In genomic region chr18:49206717-49207116, GRCh38 we compare ENCODE assay signal across 13 cellular contexts.
A peak's percentile ranks its signal among the peaks of the same experiment; 100 is the strongest.
DNase-seq lines count a peak whose midpoint lies in the region; TF ChIP-seq lines count a peak whose summit lies in the region.
"Had no signal": no experiment of that assay in that cellular context is flagged by ENCODE, and none has a peak within 500 bp of the region (broad histone marks: within the 10 kb centered on the region; RNA-seq: fewer than 3 reads in every experiment).

No MANE protein-coding gene starts in this region.

- no peak overlapping the region for H2BK120ac ChIP-seq in H9 (ENCODE audit: low read depth, low read length, poor library complexity, severe bottlenecking)

- H3K36me3 Mint-ChIP-seq in T-helper 2 cell treated with Interferon-gamma antibody and Interleukin-4, amounts not matched to agents 5 μg/mL and 100 μg/mL, for 36 hours (ENCODE audit: low read depth) = peaks cover 3% of the 10 kb centered on the region
- H3K36me3 Mint-ChIP-seq in progenitor cell of endocrine pancreas (ENCODE audit: insufficient read depth) (peaks cover 6% of the 10 kb centered on the region), H9 (ENCODE audit: insufficient read depth in 1 of 3, low read depth in 3 of 3) (peaks cover 6% of the 10 kb centered on the region in 3 experiments)

- H2BK15ac ChIP-seq in H9 (ENCODE audit: low read depth, low read length) = no peak overlapping the region

- no peak overlapping the region for H3K27ac Mint-ChIP-seq in T-helper 2 cell treated with Interferon-gamma antibody and Interleukin-4, amounts not matched to agents 5 μg/mL and 100 μg/mL, for 36 hours
- H3K27ac Mint-ChIP-seq in progenitor cell of endocrine pancreas (peak overlapping the region; percentile 3), H9 (peak overlapping the region in 1 of 3 experiments; percentile 34; a peak in 1 of 7 replicates)

- peaks cover 15% of the 10 kb centered on the region for H3K4me1 Mint-ChIP-seq in T-helper 2 cell treated with Interferon-gamma antibody and Interleukin-4, amounts not matched to agents 5 μg/mL and 100 μg/mL, for 36 hours (ENCODE audit: low read depth)
- H3K4me1 Mint-ChIP-seq in progenitor cell of endocrine pancreas (ENCODE audit: low read depth) (peaks cover 3% of the 10 kb centered on the region), H9 (peaks cover 0 to 11% of the 10 kb centered on the region in 2 experiments; a peak in 1 of 4 replicates)

- H3K27ac ChIP-seq in H9 (ENCODE audit: insufficient read length, low read depth, low read length) = no peak overlapping the region
- H3K27ac ChIP-seq: A549 had no signal

- H2AFZ ChIP-seq in H9 (ENCODE audit: low read length) = no peak overlapping the region

- H3K4me1 ChIP-seq in H9 (ENCODE audit: insufficient read depth, low read length) = no peaks in the 10 kb centered on the region

- no peak overlapping the region for H2BK12ac ChIP-seq in H9 (ENCODE audit: insufficient read length, low read depth, low read length)

- no peak overlapping the region for H2BK20ac ChIP-seq in H9 (ENCODE audit: low read depth, low read length, poor library complexity, severe bottlenecking)

- no peak overlapping the region for H3K4ac ChIP-seq in H9 (ENCODE audit: low read depth, low read length)

- H3K4me3 Mint-ChIP-seq in T-helper 2 cell treated with Interferon-gamma antibody and Interleukin-4, amounts not matched to agents 5 μg/mL and 100 μg/mL, for 36 hours = peak overlapping the region; percentile 2
- no peak overlapping the region for H3K4me3 Mint-ChIP-seq in progenitor cell of endocrine pancreas (ENCODE audit: low read depth)
- H3K4me3 Mint-ChIP-seq in H9 = no peak overlapping the region

- no peaks in the 10 kb centered on the region for H3K79me1 ChIP-seq in H9 (ENCODE audit: insufficient read depth, low read depth, low read length, poor library complexity, severe bottlenecking)

- no peak overlapping the region for H3K9ac ChIP-seq in H9 (ENCODE audit: extremely low read depth, insufficient read length, low read length)

- no peak overlapping the region for H3K23ac ChIP-seq in H9 (ENCODE audit: insufficient read length, low read depth, low read length)

- H3K79me2 ChIP-seq in H9 (ENCODE audit: insufficient read depth, low read length) = no peaks in the 10 kb centered on the region

- no peak overlapping the region for H2BK5ac ChIP-seq in H9 (ENCODE audit: insufficient read length, low read length)

- H4K91ac ChIP-seq in H9 (ENCODE audit: insufficient read length, low read depth, low read length) = no peak overlapping the region

- no peaks in the 10 kb centered on the region for H3K9me3 ChIP-seq in H9 (ENCODE audit: control insufficient read depth, low read depth, low read length)
- H3K9me3 ChIP-seq: A549 had no signal

- no peak overlapping the region for H3T11ph ChIP-seq in H9 (ENCODE audit: low read length)

- TF ChIP-seq CTCF in choroid plexus epithelial cell (conservative IDR thresholded peaks at IDR 0.05; ENCODE audit: low read depth, low read length) (peak; percentile 56), progenitor cell of endocrine pancreas (IDR thresholded peaks at IDR 0.05; ENCODE audit: unreplicated experiment) (no peak), H9 (conservative IDR thresholded peaks at IDR 0.05) (no peak)

- DNase-seq in T-helper 2 cell treated with Interferon-gamma antibody and Interleukin-4, amounts not matched to agents 5 μg/mL and 100 μg/mL, for 36 hours (ENCODE audit: low spot score) = no peak
- DNase-seq in T-helper 2 cell (no peak), NCI-H146 treated with DMSO at 0.1 percent for 48 hours (lab: John Stamatoyannopoulos, UW; ENCODE audit: unreplicated experiment) (peak; percentile 28), choroid plexus epithelial cell (ENCODE audit: low read depth) (peak; percentile 73), progenitor cell of endocrine pancreas (ENCODE audit: low spot score, unreplicated experiment) (no peak), activated gamma-delta T cell (lab: John Stamatoyannopoulos, UW) (no peak), H9 (no peak), cerebellum (ENCODE audit: low spot score) (no peak)
- DNase-seq: central memory CD4-positive, alpha-beta T cell; head of caudate nucleus; NCI-H1092 treated with DMSO at 0.1 percent for 48 hours; right cardiac atrium had no signal

- H2AK5ac ChIP-seq in H9 (ENCODE audit: insufficient read length, low read length) = no peak overlapping the region

- no peak overlapping the region for H3K18ac ChIP-seq in H9 (ENCODE audit: insufficient read length, low read depth, low read length)

- H3K56ac ChIP-seq in H9 (ENCODE audit: insufficient read length, low read depth, low read length) = no peak overlapping the region

- no peak overlapping the region for H3K4me3 ChIP-seq in choroid plexus epithelial cell (ENCODE audit: low read depth, low read length)
- H3K4me3 ChIP-seq: A549 had no signal

- no peaks in the 10 kb centered on the region for H4K20me1 ChIP-seq in H9 (ENCODE audit: control insufficient read depth, insufficient read depth, insufficient read length)

- no peak overlapping the region for H3K4me2 ChIP-seq in H9 (ENCODE audit: insufficient read depth, insufficient read length, low read length)

- no peaks in the 10 kb centered on the region for H3K9me3 Mint-ChIP-seq in T-helper 2 cell treated with Interferon-gamma antibody and Interleukin-4, amounts not matched to agents 5 μg/mL and 100 μg/mL, for 36 hours
- H3K9me3 Mint-ChIP-seq in progenitor cell of endocrine pancreas (ENCODE audit: low read depth) (peaks cover 4% of the 10 kb centered on the region), H9 (peaks cover 7 to 10% of the 10 kb centered on the region in 2 experiments)

- H3K23me2 ChIP-seq in H9 (ENCODE audit: insufficient read length, low read depth, low read length, poor library complexity, severe bottlenecking) = no peaks in the 10 kb centered on the region

- no peak overlapping the region for H4K8ac ChIP-seq in H9 (replicated peaks; ENCODE audit: insufficient read length, low read depth, low read length)

- no peak overlapping the region for H4K5ac ChIP-seq in H9 (ENCODE audit: insufficient read length, low read depth, low read length)

- H3K14ac ChIP-seq in H9 (ENCODE audit: insufficient read depth, low read length) = no peak overlapping the region

- H3K27me3 Mint-ChIP-seq in T-helper 2 cell treated with Interferon-gamma antibody and Interleukin-4, amounts not matched to agents 5 μg/mL and 100 μg/mL, for 36 hours (ENCODE audit: low read depth) = no peaks in the 10 kb centered on the region
- H3K27me3 Mint-ChIP-seq in progenitor cell of endocrine pancreas = no peaks in the 10 kb centered on the region
- no peaks in the 10 kb centered on the region for H3K27me3 Mint-ChIP-seq in H9 (ENCODE audit: low read depth)

- H3K27me3 ChIP-seq in H9 (ENCODE audit: insufficient read depth, low read length) = no peaks in the 10 kb centered on the region

Comparison
In these comparisons a context has a peak if more than half of its experiments do, and no peak if none do; other contexts are left out.
1. DNase-seq: peak in NCI-H146 treated with DMSO at 0.1 percent for 48 hours (single experiment) and choroid plexus epithelial cell (single experiment); none in T-helper 2 cell treated with Interferon-gamma antibody and Interleukin-4, amounts not matched to agents 5 μg/mL and 100 μg/mL, for 36 hours (single experiment), T-helper 2 cell (0 of 5), progenitor cell of endocrine pancreas (single experiment), activated gamma-delta T cell (single experiment), H9 (single experiment) and cerebellum (single experiment).